In genomic region chr3:77815467-77815866, GRCh38 we compare ENCODE assay signal across 14 cellular contexts.
DNase-seq lines count a peak whose midpoint lies in the region; ATAC-seq, FAIRE-seq and TF ChIP-seq lines count a peak whose summit lies in the region.
"Had no signal": no experiment of that assay in that cellular context is flagged by ENCODE, and none has a peak within 500 bp of the region (broad histone marks: within the 10 kb centered on the region; RNA-seq: fewer than 3 reads in every experiment).

No MANE protein-coding gene starts in this region.

- H3K9me2 ChIP-seq in DOHH2 (replicated peaks; ENCODE audit: control insufficient read depth, low read length): no peaks in the 10 kb centered on the region

- ATAC-seq in IMR-90 (ENCODE audit: low read depth): no peak
- ATAC-seq in GM21528 (IDR thresholded peaks at IDR 0.05; ENCODE audit: low FRiP score, unreplicated experiment): no peak
- ATAC-seq in GM19467 (IDR thresholded peaks at IDR 0.05; ENCODE audit: unreplicated experiment): no peak
- no peak for ATAC-seq in GM21529 (IDR thresholded peaks at IDR 0.05; ENCODE audit: unreplicated experiment)
- ATAC-seq: natural killer cell treated with Interleukin-12 subunit alpha and Interleukin-12 subunit beta and Interleukin-15 and Interleukin-18, amount 100 ng/mL, for 72 hours had no signal

- no peak overlapping the region for H4K91ac ChIP-seq in IMR-90 (ENCODE audit: insufficient read depth, low read depth, low read length)

- H3K9me1 ChIP-seq in IMR-90 (ENCODE audit: insufficient read depth, low read length) (no peaks in the 10 kb centered on the region), keratinocyte (ENCODE audit: control insufficient read depth, extremely low read depth, insufficient read depth, low read length) (no peaks in the 10 kb centered on the region)

- no peaks in the 10 kb centered on the region for H3K4me1 ChIP-seq in DOHH2 (ENCODE audit: control insufficient read depth, low read length)
- no peaks in the 10 kb centered on the region for H3K4me1 ChIP-seq in IMR-90 (ENCODE audit: control insufficient read depth, insufficient read depth, low read length)
- H3K4me1 ChIP-seq in keratinocyte (ENCODE audit: control insufficient read depth, extremely low read depth, insufficient read depth, low read length): no peaks in the 10 kb centered on the region

- H3K9ac ChIP-seq in IMR-90 (ENCODE audit: low read depth, low read length): no peak overlapping the region
- no peak overlapping the region for H3K9ac ChIP-seq in keratinocyte (ENCODE audit: control insufficient read depth, extremely low read depth, insufficient read depth, low read length)

- intact Hi-C loops in IMR-90 (cut with micrococcal nuclease): loop anchor here (10.0 kb wide), 1 partner anchor 829 kb away; no protein-coding TSS in a partner anchor

- no peak overlapping the region for H3K4ac ChIP-seq in IMR-90 (ENCODE audit: low read depth, low read length)

- no peak overlapping the region for H3K14ac ChIP-seq in IMR-90 (replicated peaks; ENCODE audit: low read depth, low read length)

- CTCF ChIA-PET in IMR-90 (lab: Yijun Ruan, JAX): interaction anchor here (0.6 to 1.5 kb wide), 2 partner anchors 467 to 679 kb away, joined by 4 read pairs; no protein-coding TSS in a partner anchor

- H3K23ac ChIP-seq in IMR-90 (ENCODE audit: low read depth, low read length): no peak overlapping the region

- H2BK20ac ChIP-seq in IMR-90 (ENCODE audit: low read depth, low read length): no peak overlapping the region

- WGBS in IMR-90 (ENCODE audit: extremely low coverage in 2 of 2, insufficient read length in 1 of 2), 2 experiments: 83% methylated on average over 2 of the region's 2 CpGs; no CpG with 5 or more reads in 1 of the 2 experiments

- H3K18ac ChIP-seq in IMR-90 (ENCODE audit: low read depth, low read length): no peak overlapping the region

- H3K79me2 ChIP-seq in DOHH2 (ENCODE audit: control insufficient read depth, low read length) (no peaks in the 10 kb centered on the region), keratinocyte (ENCODE audit: control insufficient read depth, insufficient read depth, low read length) (no peaks in the 10 kb centered on the region)

- H2BK120ac ChIP-seq in IMR-90 (ENCODE audit: low read depth, low read length): no peak overlapping the region

- H3K9me3 ChIP-seq in DOHH2 (ENCODE audit: control insufficient read depth, insufficient read depth, low read length) (peaks cover 4% of the 10 kb centered on the region; the same call in 1 of the 2 replicates), IMR-90 (ENCODE audit: control insufficient read depth, insufficient read depth, low read length) (no peaks in the 10 kb centered on the region; the same call in 1 of the 2 replicates), WERI-Rb-1 (ENCODE audit: severe bottlenecking) (no peaks in the 10 kb centered on the region), keratinocyte (ENCODE audit: control insufficient read depth, low read depth, low read length) (no peaks in the 10 kb centered on the region)

- H3K56ac ChIP-seq in IMR-90 (ENCODE audit: extremely low read depth, insufficient read depth, low read length): no peak overlapping the region

- H2BK15ac ChIP-seq in IMR-90 (ENCODE audit: low read depth, low read length): no peak overlapping the region

- BruUV-seq in IMR-90 (replicated peaks; lab: Mats Ljungman, UMichigan): no TSS peak

- H4K20me1 ChIP-seq in DOHH2 (ENCODE audit: control insufficient read depth, insufficient read depth, low read depth, low read length): no peaks in the 10 kb centered on the region
- H4K20me1 ChIP-seq in IMR-90 (ENCODE audit: insufficient read depth, low read length): no peaks in the 10 kb centered on the region
- no peaks in the 10 kb centered on the region for H4K20me1 ChIP-seq in keratinocyte (ENCODE audit: control insufficient read depth, extremely low read depth, insufficient read depth, low read length)

- TF ChIP-seq CTCF in DOHH2 (IDR thresholded peaks at IDR 0.05; ENCODE audit: low read depth, low read length, poor library complexity, severe bottlenecking) (peak; percentile 23), IMR-90 (conservative IDR thresholded peaks at IDR 0.05; ENCODE audit: low read depth, low read length) (0 out of 2 replicates have a peak, but pooled peaks have one; percentile 4), WERI-Rb-1 (IDR thresholded peaks at IDR 0.05; ENCODE audit: low read depth, low read length) (peak; percentile 68), keratinocyte (optimal IDR thresholded peaks at IDR 0.05 in 1 of 3, IDR thresholded peaks at IDR 0.05 in 1 of 3, conservative IDR thresholded peaks at IDR 0.05 in 1 of 3; ENCODE audit: extremely low read depth in 1 of 3, insufficient read depth in 2 of 3, low read length in 3 of 3) (peak; percentile 32 to 59 (median 51))

- no peak for TF ChIP-seq RAD21 in IMR-90 (IDR thresholded peaks at IDR 0.05; ENCODE audit: low read length)

- in situ Hi-C loops in IMR-90 (cut with MboI; ENCODE audit: low sequenced_read_pairs): no loop called here

- H3K36me3 ChIP-seq in DOHH2 (ENCODE audit: control insufficient read depth, low read length): no peaks in the 10 kb centered on the region
- no peaks in the 10 kb centered on the region for H3K36me3 ChIP-seq in IMR-90 (ENCODE audit: control insufficient read depth, insufficient read depth, low read length)
- H3K36me3 ChIP-seq in WERI-Rb-1: no peaks in the 10 kb centered on the region
- no peaks in the 10 kb centered on the region for H3K36me3 ChIP-seq in keratinocyte (ENCODE audit: control insufficient read depth in 2 of 2, extremely low read depth in 1 of 2, insufficient read depth in 2 of 2, low read length in 2 of 2)

- no peaks in the 10 kb centered on the region for H3K27me3 ChIP-seq in DOHH2 (ENCODE audit: control insufficient read depth, low read length)
- H3K27me3 ChIP-seq in IMR-90 (ENCODE audit: control insufficient read depth, insufficient read depth, low read length): no peaks in the 10 kb centered on the region
- H3K27me3 ChIP-seq in WERI-Rb-1 (ENCODE audit: insufficient read depth, low read depth, severe bottlenecking): no peaks in the 10 kb centered on the region
- H3K27me3 ChIP-seq in keratinocyte (ENCODE audit: control insufficient read depth, extremely low read depth, insufficient read depth, low read length): no peaks in the 10 kb centered on the region

- TF ChIP-seq POLR2A in IMR-90 (IDR thresholded peaks at IDR 0.05; ENCODE audit: low read depth, low read length): no peak

- no peaks in the 10 kb centered on the region for H3K79me1 ChIP-seq in IMR-90 (ENCODE audit: low read depth in 1 of 2, low read length in 2 of 2)

- POLR2A ChIA-PET in IMR-90 (lab: Charles Lee; ENCODE audit: unreplicated experiment): no interaction called here

- dilution Hi-C loops in IMR-90 (cut with HindIII; ENCODE audit: low sequenced_read_pairs, unreplicated experiment): no loop called here
- dilution Hi-C loops in keratinocyte (cut with MboI; ENCODE audit: extremely low pct_ligation_motif_present, low sequenced_read_pairs): no loop called here

- no peak overlapping the region for H2AK9ac ChIP-seq in IMR-90 (replicated peaks; ENCODE audit: low read depth, low read length, poor library complexity)

- H2BK5ac ChIP-seq in IMR-90 (ENCODE audit: low read depth, low read length, poor library complexity, severe bottlenecking): no peak overlapping the region

- H2AK5ac ChIP-seq in IMR-90 (ENCODE audit: low read depth, low read length): no peak overlapping the region

- H3K4me2 ChIP-seq in DOHH2 (ENCODE audit: low read length) (no peak overlapping the region), IMR-90 (ENCODE audit: low read depth, low read length) (no peak overlapping the region), keratinocyte (ENCODE audit: control insufficient read depth, extremely low read depth, insufficient read depth, low read depth, low read length) (no peak overlapping the region)

- no peak overlapping the region for H2AFZ ChIP-seq in IMR-90 (replicated peaks; ENCODE audit: low read length, poor library complexity)
- no peak overlapping the region for H2AFZ ChIP-seq in keratinocyte (ENCODE audit: control insufficient read depth, low read length)

- DNase-seq in IMR-90 (no peak), WERI-Rb-1 (peak; percentile 54), keratinocyte (ENCODE audit: low read depth, low spot score) (no peak), mesenteric fat pad (ENCODE audit: low spot score) (no peak)
- DNase-seq: activated CD8-positive, alpha-beta memory T cell treated with anti-CD3 and anti-CD28 coated beads, Interleukin-2, amount 50 U/mL, for 48 hours; NCI-H526 treated with DMSO at 0.1 percent for 48 hours; stimulated activated CD8-positive, alpha-beta memory T cell treated with anti-CD3 and anti-CD28 coated beads, Interleukin-4, amount 100 ng/mL, for 48 hours had no signal

- FAIRE-seq in keratinocyte (lab: Jason Lieb, UNC): no peak
- FAIRE-seq: astrocyte, endothelial cell of umbilical vein had no signal

- H4K5ac ChIP-seq in IMR-90 (ENCODE audit: low read depth, low read length): no peak overlapping the region

- H3F3A ChIP-seq in DOHH2 (ENCODE audit: control insufficient read depth, insufficient read depth): no peaks in the 10 kb centered on the region

- H3K27ac ChIP-seq in DOHH2 (ENCODE audit: low read depth, low read length) (no peak overlapping the region), IMR-90 (ENCODE audit: insufficient read depth, low read length) (no peak overlapping the region), WERI-Rb-1 (no peak overlapping the region), keratinocyte (ENCODE audit: control insufficient read depth, insufficient read depth, low read length) (no peak overlapping the region)

- no peak overlapping the region for H3K4me3 ChIP-seq in DOHH2 (ENCODE audit: low read length)
- no peak overlapping the region for H3K4me3 ChIP-seq in IMR-90 (ENCODE audit: insufficient read depth, low read depth, low read length)
- H3K4me3 ChIP-seq in WERI-Rb-1 (ENCODE audit: low read depth, low read length): no peak overlapping the region
- no peak overlapping the region for H3K4me3 ChIP-seq in keratinocyte (ENCODE audit: control insufficient read depth in 2 of 3, extremely low read depth in 1 of 3, insufficient read depth in 2 of 3, low read depth in 1 of 3, low read length in 3 of 3)

- no peak overlapping the region for H4K8ac ChIP-seq in IMR-90 (ENCODE audit: low read depth in 2 of 2, low read length in 2 of 2)

TF ChIP-seq in IMR-90, 13 proteins besides CTCF, POLR2A, EP300 and RAD21:
- TF ChIP-seq FOS (IDR thresholded peaks at IDR 0.05; ENCODE audit: low read depth, low read length): no peak
- TF ChIP-seq SMC3 (IDR thresholded peaks at IDR 0.05; ENCODE audit: low read depth, low read length): no peak
- TF ChIP-seq RCOR1 (IDR thresholded peaks at IDR 0.05; ENCODE audit: insufficient replicate concordance, low read length): no peak

Comparison
In these comparisons a context has a peak if more than half of its experiments do, and no peak if none do; other contexts are left out.
1. CTCF ChIP-seq: peak in every context shown above with its lines; median percentile 68 in WERI-Rb-1; 51 in keratinocyte; 23 in DOHH2; 4 in IMR-90.